11 cellular contexts compared by ENCODE assay signal in genomic region chrX:46327229-46328081, GRCh38.
DNase-seq lines count a peak whose midpoint lies in the region; ATAC-seq and TF ChIP-seq lines count a peak whose summit lies in the region.
"Had no signal": no experiment of that assay in that cellular context is flagged by ENCODE, and none has a peak within 500 bp of the region (broad histone marks: within the 10 kb centered on the region; RNA-seq: fewer than 3 reads in every experiment).

No MANE protein-coding gene starts in this region.

- TF ChIP-seq EP300 in tibial nerve (IDR thresholded peaks at IDR 0.05) = peak in 1 of 2 donors; percentile 25
- TF ChIP-seq EP300 in gastroesophageal sphincter (IDR thresholded peaks at IDR 0.05) = no peak

- no peaks in the 10 kb centered on the region for H3K27me3 ChIP-seq in liver (ENCODE audit: control insufficient read depth in 4 of 4, insufficient read depth in 4 of 4, low read length in 3 of 4)
- H3K27me3 ChIP-seq in tibial nerve = peaks cover 0 to 13% of the 10 kb centered on the region in 2 donors
- H3K27me3 ChIP-seq in gastroesophageal sphincter = no peaks in the 10 kb centered on the region

- whole genome bisulfite sequencing in liver = 38% methylated on average over 12 of the region's 12 CpGs
- 30 to 38% methylated on average over 12 of the region's 12 CpGs for WGBS in tibial nerve, 2 donors
- WGBS in gastroesophageal sphincter (ENCODE audit: low coverage in 1 of 2), 2 donors = 45 to 55% methylated on average over 5 to 8 of the region's 12 CpGs

- H3K9me3 ChIP-seq in liver (ENCODE audit: control insufficient read depth in 4 of 4, low read length in 3 of 4) = peaks cover 0 to 3% (median 1%) of the 10 kb centered on the region in 4 donors
- no peaks in the 10 kb centered on the region for H3K9me3 ChIP-seq in tibial nerve
- H3K9me3 ChIP-seq in gastroesophageal sphincter = no peaks in the 10 kb centered on the region

- TF ChIP-seq CTCF in liver (IDR thresholded peaks at IDR 0.05; ENCODE audit: low read depth, low read length, missing input control) (no peak), tibial nerve (IDR thresholded peaks at IDR 0.05) (no peak), gastroesophageal sphincter (IDR thresholded peaks at IDR 0.05) (no peak)

- H3K4me3 ChIP-seq in liver (ENCODE audit: low read depth in 1 of 3, low read length in 3 of 3) (peak overlapping the region in 1 of 3 donors; percentile 23), tibial nerve (no peak overlapping the region), gastroesophageal sphincter (no peak overlapping the region)

- TF ChIP-seq POLR2A in tibial nerve (IDR thresholded peaks at IDR 0.05) (no peak), gastroesophageal sphincter (IDR thresholded peaks at IDR 0.05) (no peak)

- ATAC-seq in gastroesophageal sphincter = no peak

- no peak overlapping the region for H3K9ac ChIP-seq in liver (ENCODE audit: low read depth in 1 of 2, low read length in 2 of 2)

- H3K36me3 ChIP-seq in liver (ENCODE audit: control insufficient read depth in 4 of 4, insufficient read depth in 3 of 4, low read depth in 1 of 4, low read length in 3 of 4) (no peaks in the 10 kb centered on the region), tibial nerve (no peaks in the 10 kb centered on the region), gastroesophageal sphincter (no peaks in the 10 kb centered on the region)

- peaks cover 0 to 5% (median 0%) of the 10 kb centered on the region in 4 donors for H3K4me1 ChIP-seq in liver (ENCODE audit: control insufficient read depth in 4 of 4, insufficient read depth in 4 of 4, low read length in 3 of 4)
- H3K4me1 ChIP-seq in tibial nerve = peaks cover 0 to 22% (median 0%) of the 10 kb centered on the region in 4 donors
- peaks cover 0 to 9% (median 4%) of the 10 kb centered on the region in 3 donors for H3K4me1 ChIP-seq in gastroesophageal sphincter

- no peak for TF ChIP-seq RAD21 in liver (IDR thresholded peaks at IDR 0.05)

- H3K27ac ChIP-seq in liver (ENCODE audit: low read depth in 1 of 2, low read length in 2 of 2) (no peak overlapping the region), tibial nerve (peak overlapping the region in 2 of 4 donors; percentile 30 to 52), gastroesophageal sphincter (no peak overlapping the region)
- H3K27ac ChIP-seq: C4-2B had no signal

- DNase-seq in 8988T (peak; percentile 29), LHCN-M2 (ENCODE audit: low read depth) (peak; percentile 86), dermis blood vessel endothelial cell (peak; percentile 89), tibial nerve (ENCODE audit: low spot score in 2 of 2) (no peak), putamen (ENCODE audit: low spot score) (no peak), amygdala (lab: John Stamatoyannopoulos, UW) (no peak)
- DNase-seq: GOT3, NCI-H524 had no signal

TF ChIP-seq in liver, 16 proteins besides CTCF, POLR2A, EP300 and RAD21:
- TF ChIP-seq TAF1 (conservative IDR thresholded peaks at IDR 0.05) (no peak), REST (IDR thresholded peaks at IDR 0.05) (no peak), YY1 (IDR thresholded peaks at IDR 0.05) (no peak), HNF4A (conservative IDR thresholded peaks at IDR 0.05) (peak in 1 of 2 donors; percentile 13), HNF4G (IDR thresholded peaks at IDR 0.05) (no peak), NR2F2 (IDR thresholded peaks at IDR 0.05) (peak; percentile 91), ZBTB33 (IDR thresholded peaks at IDR 0.05) (no peak), GABPA (IDR thresholded peaks at IDR 0.05 in 1 of 2, conservative IDR thresholded peaks at IDR 0.05 in 1 of 2) (no peak), JUND (IDR thresholded peaks at IDR 0.05) (no peak), SP1 (IDR thresholded peaks at IDR 0.05) (peak; percentile 21), RXRA (IDR thresholded peaks at IDR 0.05) (peak; percentile 42 to 51), ATF3 (IDR thresholded peaks at IDR 0.05) (no peak), FOXA1 (IDR thresholded peaks at IDR 0.05) (no peak), FOXA2 (IDR thresholded peaks at IDR 0.05) (no peak), MAX (IDR thresholded peaks at IDR 0.05) (no peak), EGR1 (IDR thresholded peaks at IDR 0.05; ENCODE audit: low read depth in 2 of 2) (no peak)

Comparison
In these comparisons a context has a peak if more than half of its experiments do, and no peak if none do; other contexts are left out.
1. DNase-seq: peak in 8988T (single experiment), LHCN-M2 (single experiment) and dermis blood vessel endothelial cell (single experiment); none in tibial nerve (0 of 2), putamen (single experiment) and amygdala (0 of 56).